ENCODE assay signal across 1 cellular context in the genomic region with DNA sequence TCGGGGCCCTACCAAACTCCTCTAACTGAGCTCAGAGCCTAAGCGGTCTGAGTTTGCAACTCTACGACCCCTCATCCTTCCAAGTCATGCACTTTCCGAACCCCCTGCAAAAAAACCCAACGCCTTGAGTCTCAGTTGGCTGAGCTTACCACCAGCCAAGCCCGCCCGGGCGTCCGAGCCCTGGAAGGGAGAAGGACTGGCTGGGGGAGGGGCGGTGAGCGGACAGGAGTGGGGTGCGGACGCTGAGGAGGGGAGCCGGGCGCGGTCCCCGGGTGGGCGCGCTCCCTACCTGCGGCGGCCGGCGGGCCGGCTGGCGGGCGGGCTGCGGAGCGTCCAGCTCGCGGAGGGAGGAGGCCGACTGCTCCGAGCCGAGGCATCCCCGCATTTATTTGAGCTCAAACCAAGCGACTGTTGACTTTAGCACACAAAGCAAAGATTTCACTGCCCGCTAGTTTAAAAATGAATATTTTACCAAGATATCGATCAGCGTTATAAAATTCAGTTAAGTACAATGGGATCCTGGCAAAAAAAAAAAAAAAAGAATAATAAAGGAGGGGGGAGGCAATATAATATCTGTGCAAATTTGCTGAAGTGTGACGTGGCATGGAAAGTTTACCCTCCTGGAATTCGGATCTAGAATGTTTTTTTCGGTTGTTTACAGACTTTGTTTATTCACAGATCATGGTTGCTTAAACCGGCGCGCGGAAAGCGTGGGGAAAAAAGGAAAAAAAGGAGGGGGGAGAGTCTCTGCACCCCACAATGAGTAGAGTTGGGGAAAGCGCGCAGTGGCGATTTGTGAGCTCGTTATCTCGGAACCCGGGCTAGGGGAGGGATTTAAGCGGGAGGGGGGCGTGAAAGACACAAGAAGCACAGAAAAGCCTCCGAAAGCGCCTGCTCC.
A peak's percentile ranks its signal among the peaks of the same experiment; 100 is the strongest.
TF ChIP-seq lines count a peak whose summit lies in the region.

No MANE protein-coding gene starts in this region.

TF ChIP-seq in HepG2, 621 proteins besides CTCF, POLR2A, EP300 and RAD21 (continued from another document and continues in another):
- TF ChIP-seq, protein P1, sequence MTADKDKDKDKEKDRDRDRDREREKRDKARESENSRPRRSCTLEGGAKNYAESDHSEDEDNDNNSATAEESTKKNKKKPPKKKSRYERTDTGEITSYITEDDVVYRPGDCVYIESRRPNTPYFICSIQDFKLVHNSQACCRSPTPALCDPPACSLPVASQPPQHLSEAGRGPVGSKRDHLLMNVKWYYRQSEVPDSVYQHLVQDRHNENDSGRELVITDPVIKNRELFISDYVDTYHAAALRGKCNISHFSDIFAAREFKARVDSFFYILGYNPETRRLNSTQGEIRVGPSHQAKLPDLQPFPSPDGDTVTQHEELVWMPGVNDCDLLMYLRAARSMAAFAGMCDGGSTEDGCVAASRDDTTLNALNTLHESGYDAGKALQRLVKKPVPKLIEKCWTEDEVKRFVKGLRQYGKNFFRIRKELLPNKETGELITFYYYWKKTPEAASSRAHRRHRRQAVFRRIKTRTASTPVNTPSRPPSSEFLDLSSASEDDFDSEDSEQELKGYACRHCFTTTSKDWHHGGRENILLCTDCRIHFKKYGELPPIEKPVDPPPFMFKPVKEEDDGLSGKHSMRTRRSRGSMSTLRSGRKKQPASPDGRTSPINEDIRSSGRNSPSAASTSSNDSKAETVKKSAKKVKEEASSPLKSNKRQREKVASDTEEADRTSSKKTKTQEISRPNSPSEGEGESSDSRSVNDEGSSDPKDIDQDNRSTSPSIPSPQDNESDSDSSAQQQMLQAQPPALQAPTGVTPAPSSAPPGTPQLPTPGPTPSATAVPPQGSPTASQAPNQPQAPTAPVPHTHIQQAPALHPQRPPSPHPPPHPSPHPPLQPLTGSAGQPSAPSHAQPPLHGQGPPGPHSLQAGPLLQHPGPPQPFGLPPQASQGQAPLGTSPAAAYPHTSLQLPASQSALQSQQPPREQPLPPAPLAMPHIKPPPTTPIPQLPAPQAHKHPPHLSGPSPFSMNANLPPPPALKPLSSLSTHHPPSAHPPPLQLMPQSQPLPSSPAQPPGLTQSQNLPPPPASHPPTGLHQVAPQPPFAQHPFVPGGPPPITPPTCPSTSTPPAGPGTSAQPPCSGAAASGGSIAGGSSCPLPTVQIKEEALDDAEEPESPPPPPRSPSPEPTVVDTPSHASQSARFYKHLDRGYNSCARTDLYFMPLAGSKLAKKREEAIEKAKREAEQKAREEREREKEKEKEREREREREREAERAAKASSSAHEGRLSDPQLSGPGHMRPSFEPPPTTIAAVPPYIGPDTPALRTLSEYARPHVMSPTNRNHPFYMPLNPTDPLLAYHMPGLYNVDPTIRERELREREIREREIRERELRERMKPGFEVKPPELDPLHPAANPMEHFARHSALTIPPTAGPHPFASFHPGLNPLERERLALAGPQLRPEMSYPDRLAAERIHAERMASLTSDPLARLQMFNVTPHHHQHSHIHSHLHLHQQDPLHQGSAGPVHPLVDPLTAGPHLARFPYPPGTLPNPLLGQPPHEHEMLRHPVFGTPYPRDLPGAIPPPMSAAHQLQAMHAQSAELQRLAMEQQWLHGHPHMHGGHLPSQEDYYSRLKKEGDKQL (CRISPR knock-in tag; IDR thresholded peaks at IDR 0.05; ENCODE audit: low read depth), result 0 out of 2 replicates have a peak, but pooled peaks have one; percentile 58
- TF ChIP-seq ZNF83 (CRISPR knock-in tag; IDR thresholded peaks at IDR 0.05; ENCODE audit: borderline replicate concordance), result no peak
- peak; percentile 66 for TF ChIP-seq RBM39 (IDR thresholded peaks at IDR 0.05; ENCODE audit: low read depth, low read length, poor library complexity, severe bottlenecking)
- no peak for TF ChIP-seq MIXL1 (CRISPR knock-in tag; IDR thresholded peaks at IDR 0.05)
- TF ChIP-seq TOPORS (CRISPR knock-in tag; IDR thresholded peaks at IDR 0.05), result no peak
- TF ChIP-seq ZNF101 (CRISPR knock-in tag; IDR thresholded peaks at IDR 0.05; ENCODE audit: borderline replicate concordance, low read depth), result peak; percentile 88; the same call in 1 of the 2 replicates
- 0 out of 2 replicates have a peak, but pooled peaks have one; percentile 11 for TF ChIP-seq MAFG (CRISPR knock-in tag; IDR thresholded peaks at IDR 0.05)
- no peak for TF ChIP-seq ELF3 (CRISPR knock-in tag; IDR thresholded peaks at IDR 0.05)
- TF ChIP-seq MTF1 (CRISPR knock-in tag; IDR thresholded peaks at IDR 0.05), result peak; percentile 63; the same call in 1 of the 2 replicates
- TF ChIP-seq, protein P2, sequence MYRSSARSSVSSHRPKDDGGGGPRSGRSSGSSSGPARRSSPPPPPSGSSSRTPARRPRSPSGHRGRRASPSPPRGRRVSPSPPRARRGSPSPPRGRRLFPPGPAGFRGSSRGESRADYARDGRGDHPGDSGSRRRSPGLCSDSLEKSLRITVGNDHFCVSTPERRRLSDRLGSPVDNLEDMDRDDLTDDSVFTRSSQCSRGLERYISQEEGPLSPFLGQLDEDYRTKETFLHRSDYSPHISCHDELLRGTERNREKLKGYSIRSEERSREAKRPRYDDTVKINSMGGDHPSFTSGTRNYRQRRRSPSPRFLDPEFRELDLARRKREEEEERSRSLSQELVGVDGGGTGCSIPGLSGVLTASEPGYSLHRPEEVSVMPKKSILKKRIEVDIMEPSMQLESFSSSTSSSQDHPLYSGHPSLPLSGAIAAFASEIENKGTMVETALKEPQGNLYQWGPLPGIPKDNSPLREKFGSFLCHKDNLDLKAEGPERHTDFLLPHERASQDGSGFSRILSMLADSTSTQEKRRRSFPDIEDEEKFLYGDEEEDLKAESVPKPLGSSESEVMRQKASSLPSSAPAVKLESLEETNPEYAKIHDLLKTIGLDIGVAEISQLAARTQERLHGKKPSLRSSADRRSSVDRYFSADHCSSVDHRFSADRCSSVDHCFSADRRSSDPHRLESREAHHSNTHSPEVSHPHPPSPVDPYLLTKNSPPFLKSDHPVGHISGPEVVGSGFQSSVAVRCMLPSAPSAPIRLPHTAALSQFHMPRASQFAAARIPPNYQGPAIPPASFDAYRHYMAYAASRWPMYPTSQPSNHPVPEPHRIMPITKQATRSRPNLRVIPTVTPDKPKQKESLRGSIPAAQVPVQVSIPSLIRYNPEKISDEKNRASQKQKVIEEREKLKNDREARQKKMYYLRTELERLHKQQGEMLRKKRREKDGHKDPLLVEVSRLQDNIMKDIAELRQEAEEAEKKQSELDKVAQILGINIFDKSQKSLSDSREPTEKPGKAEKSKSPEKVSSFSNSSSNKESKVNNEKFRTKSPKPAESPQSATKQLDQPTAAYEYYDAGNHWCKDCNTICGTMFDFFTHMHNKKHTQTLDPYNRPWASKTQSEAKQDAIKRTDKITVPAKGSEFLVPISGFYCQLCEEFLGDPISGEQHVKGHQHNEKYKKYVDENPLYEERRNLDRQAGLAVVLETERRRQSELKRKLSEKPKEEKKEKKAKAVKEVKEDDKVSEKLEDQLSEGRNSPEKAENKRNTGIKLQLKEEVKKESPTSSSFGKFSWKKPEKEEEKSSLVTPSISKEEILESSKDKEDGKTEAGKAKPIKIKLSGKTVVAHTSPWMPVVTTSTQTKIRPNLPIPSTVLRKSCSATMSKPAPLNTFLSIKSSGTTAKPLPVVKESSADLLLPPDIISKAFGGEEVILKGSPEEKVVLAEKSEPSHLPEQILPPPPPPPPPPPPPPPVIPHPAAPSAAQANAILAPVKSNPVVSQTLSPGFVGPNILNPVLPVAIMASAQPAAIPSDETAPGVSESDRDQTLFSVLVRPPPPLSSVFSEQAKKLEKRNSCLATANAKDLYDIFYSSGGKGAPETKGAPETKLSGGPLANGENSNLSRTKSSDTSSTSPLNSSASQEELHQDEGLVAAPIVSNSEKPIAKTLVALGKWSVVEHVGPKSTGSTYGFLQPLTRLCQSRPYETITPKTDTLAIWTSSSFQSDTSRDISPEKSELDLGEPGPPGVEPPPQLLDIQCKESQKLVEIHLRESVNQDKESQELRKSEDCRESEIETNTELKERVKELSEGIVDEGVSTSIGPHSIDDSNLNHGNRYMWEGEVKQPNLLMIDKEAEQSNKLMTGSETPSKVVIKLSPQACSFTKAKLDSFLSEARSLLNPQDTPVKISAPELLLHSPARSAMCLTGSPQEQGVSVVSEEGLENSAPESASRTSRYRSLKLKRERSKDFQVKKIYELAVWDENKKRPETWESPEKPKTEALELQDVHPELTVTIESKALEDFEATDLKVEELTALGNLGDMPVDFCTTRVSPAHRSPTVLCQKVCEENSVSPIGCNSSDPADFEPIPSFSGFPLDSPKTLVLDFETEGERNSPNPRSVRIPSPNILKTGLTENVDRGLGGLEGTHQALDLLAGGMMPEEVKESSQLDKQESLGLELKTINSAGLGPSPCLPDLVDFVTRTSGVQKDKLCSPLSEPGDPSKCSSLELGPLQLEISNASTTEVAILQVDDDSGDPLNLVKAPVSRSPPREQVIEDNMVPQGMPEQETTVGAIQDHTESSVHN (CRISPR knock-in tag; IDR thresholded peaks at IDR 0.05), result peak; percentile 25; the same call in 1 of the 2 replicates
- TF ChIP-seq, protein P3, sequence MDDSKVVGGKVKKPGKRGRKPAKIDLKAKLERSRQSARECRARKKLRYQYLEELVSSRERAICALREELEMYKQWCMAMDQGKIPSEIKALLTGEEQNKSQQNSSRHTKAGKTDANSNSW (CRISPR knock-in tag; IDR thresholded peaks at IDR 0.05; ENCODE audit: borderline replicate concordance), result no peak
- TF ChIP-seq ZNF775 (CRISPR knock-in tag; IDR thresholded peaks at IDR 0.05; ENCODE audit: borderline replicate concordance), result no peak
- TF ChIP-seq ZNF598 (CRISPR knock-in tag; IDR thresholded peaks at IDR 0.05; ENCODE audit: borderline replicate concordance), result no peak
- no peak for TF ChIP-seq MXD3 (CRISPR knock-in tag; IDR thresholded peaks at IDR 0.05)
- peak; percentile 33; the same call in 1 of the 2 replicates for TF ChIP-seq RXRB (CRISPR knock-in tag; IDR thresholded peaks at IDR 0.05; ENCODE audit: borderline replicate concordance)
- TF ChIP-seq HHEX (CRISPR knock-in tag; IDR thresholded peaks at IDR 0.05), result no peak
- no peak for TF ChIP-seq GPN1 (CRISPR knock-in tag; IDR thresholded peaks at IDR 0.05; ENCODE audit: borderline replicate concordance)
- no peak for TF ChIP-seq EHMT2 (IDR thresholded peaks at IDR 0.05; ENCODE audit: borderline replicate concordance, low read depth, low read length)
- TF ChIP-seq KLF16 (CRISPR knock-in tag; IDR thresholded peaks at IDR 0.05), result 0 out of 4 replicates have a peak, but pooled peaks of 1 of the 2 experiments have one; percentile 34
- no peak; the same call in 1 of the 2 replicates for TF ChIP-seq GZF1 (CRISPR knock-in tag; IDR thresholded peaks at IDR 0.05)
- TF ChIP-seq RARG (CRISPR knock-in tag; IDR thresholded peaks at IDR 0.05; ENCODE audit: low read depth), result 0 out of 2 replicates have a peak, but pooled peaks have one; percentile 27
- no peak for TF ChIP-seq KLF11 (CRISPR knock-in tag; IDR thresholded peaks at IDR 0.05)
- TF ChIP-seq SMAD1 (CRISPR knock-in tag; IDR thresholded peaks at IDR 0.05; ENCODE audit: borderline replicate concordance, low read depth), result no peak
- TF ChIP-seq ZFAT (CRISPR knock-in tag; conservative IDR thresholded peaks at IDR 0.05), result peak; percentile 92; the same call in 1 of the 2 replicates
- no peak for TF ChIP-seq HNRNPH1 (optimal IDR thresholded peaks at IDR 0.05; ENCODE audit: low read depth, low read length)
- TF ChIP-seq SP4 (CRISPR knock-in tag; IDR thresholded peaks at IDR 0.05), result no peak
- TF ChIP-seq ZNF446 (CRISPR knock-in tag; IDR thresholded peaks at IDR 0.05), result peak; percentile 51; the same call in 1 of the 2 replicates
- peak; percentile 38; the same call in 1 of the 2 replicates for TF ChIP-seq SIX1 (CRISPR knock-in tag; IDR thresholded peaks at IDR 0.05; ENCODE audit: borderline replicate concordance)
- TF ChIP-seq ZNF232 (CRISPR knock-in tag; IDR thresholded peaks at IDR 0.05; ENCODE audit: borderline replicate concordance), result peak; percentile 64
- TF ChIP-seq ZNF724P (CRISPR knock-in tag; IDR thresholded peaks at IDR 0.05; ENCODE audit: borderline replicate concordance), result no peak
- TF ChIP-seq BCL6 (CRISPR knock-in tag; IDR thresholded peaks at IDR 0.05), result peak; percentile 60
- no peak for TF ChIP-seq REL (CRISPR knock-in tag; conservative IDR thresholded peaks at IDR 0.05)
- peak; percentile 79 for TF ChIP-seq KLF12 (CRISPR knock-in tag; IDR thresholded peaks at IDR 0.05; ENCODE audit: borderline replicate concordance)
- no peak for TF ChIP-seq ZNF550 (CRISPR knock-in tag; IDR thresholded peaks at IDR 0.05; ENCODE audit: borderline replicate concordance)
- peak; percentile 54 for TF ChIP-seq TEAD3 (CRISPR knock-in tag; optimal IDR thresholded peaks at IDR 0.05; ENCODE audit: borderline replicate concordance)
- TF ChIP-seq, protein P4, sequence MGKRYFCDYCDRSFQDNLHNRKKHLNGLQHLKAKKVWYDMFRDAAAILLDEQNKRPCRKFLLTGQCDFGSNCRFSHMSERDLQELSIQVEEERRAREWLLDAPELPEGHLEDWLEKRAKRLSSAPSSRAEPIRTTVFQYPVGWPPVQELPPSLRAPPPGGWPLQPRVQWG (CRISPR knock-in tag; IDR thresholded peaks at IDR 0.05; ENCODE audit: borderline replicate concordance, low read depth), result no peak
- no peak for TF ChIP-seq CHCHD3 (CRISPR knock-in tag; IDR thresholded peaks at IDR 0.05)
- no peak for TF ChIP-seq TSC22D2 (CRISPR knock-in tag; IDR thresholded peaks at IDR 0.05; ENCODE audit: borderline replicate concordance)
- TF ChIP-seq HMG20A (CRISPR knock-in tag; IDR thresholded peaks at IDR 0.05; ENCODE audit: borderline replicate concordance), result no peak
- no peak for TF ChIP-seq SP1 (IDR thresholded peaks at IDR 0.05)
- TF ChIP-seq SP1 (CRISPR knock-in tag; IDR thresholded peaks at IDR 0.05), result no peak
- TF ChIP-seq IKZF4 (CRISPR knock-in tag; IDR thresholded peaks at IDR 0.05; ENCODE audit: borderline replicate concordance, low read depth, not compliant biosample characterization), result no peak
- TF ChIP-seq MIER3 (CRISPR knock-in tag; IDR thresholded peaks at IDR 0.05; ENCODE audit: borderline replicate concordance), result no peak; the same call in 1 of the 2 replicates
- TF ChIP-seq SMARCC2 (IDR thresholded peaks at IDR 0.05), result no peak
- peak; percentile 62; the same call in 1 of the 2 replicates for TF ChIP-seq ZFP62 (CRISPR knock-in tag; IDR thresholded peaks at IDR 0.05)
- TF ChIP-seq NR2F1 (CRISPR knock-in tag; IDR thresholded peaks at IDR 0.05), result no peak
- no peak; the same call in 1 of the 2 replicates for TF ChIP-seq RELA (CRISPR knock-in tag; IDR thresholded peaks at IDR 0.05)
- TF ChIP-seq NFE2L1 (CRISPR knock-in tag; IDR thresholded peaks at IDR 0.05; ENCODE audit: borderline replicate concordance), result no peak
- TF ChIP-seq, protein P5, sequence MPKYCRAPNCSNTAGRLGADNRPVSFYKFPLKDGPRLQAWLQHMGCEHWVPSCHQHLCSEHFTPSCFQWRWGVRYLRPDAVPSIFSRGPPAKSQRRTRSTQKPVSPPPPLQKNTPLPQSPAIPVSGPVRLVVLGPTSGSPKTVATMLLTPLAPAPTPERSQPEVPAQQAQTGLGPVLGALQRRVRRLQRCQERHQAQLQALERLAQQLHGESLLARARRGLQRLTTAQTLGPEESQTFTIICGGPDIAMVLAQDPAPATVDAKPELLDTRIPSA (CRISPR knock-in tag; IDR thresholded peaks at IDR 0.05; ENCODE audit: borderline replicate concordance), result no peak
- TF ChIP-seq TCF7L2 (IDR thresholded peaks at IDR 0.05; ENCODE audit: low read depth, low read length), result no peak
